Comparison of ENCODE assay signal across 1 cellular context in the genomic region with DNA sequence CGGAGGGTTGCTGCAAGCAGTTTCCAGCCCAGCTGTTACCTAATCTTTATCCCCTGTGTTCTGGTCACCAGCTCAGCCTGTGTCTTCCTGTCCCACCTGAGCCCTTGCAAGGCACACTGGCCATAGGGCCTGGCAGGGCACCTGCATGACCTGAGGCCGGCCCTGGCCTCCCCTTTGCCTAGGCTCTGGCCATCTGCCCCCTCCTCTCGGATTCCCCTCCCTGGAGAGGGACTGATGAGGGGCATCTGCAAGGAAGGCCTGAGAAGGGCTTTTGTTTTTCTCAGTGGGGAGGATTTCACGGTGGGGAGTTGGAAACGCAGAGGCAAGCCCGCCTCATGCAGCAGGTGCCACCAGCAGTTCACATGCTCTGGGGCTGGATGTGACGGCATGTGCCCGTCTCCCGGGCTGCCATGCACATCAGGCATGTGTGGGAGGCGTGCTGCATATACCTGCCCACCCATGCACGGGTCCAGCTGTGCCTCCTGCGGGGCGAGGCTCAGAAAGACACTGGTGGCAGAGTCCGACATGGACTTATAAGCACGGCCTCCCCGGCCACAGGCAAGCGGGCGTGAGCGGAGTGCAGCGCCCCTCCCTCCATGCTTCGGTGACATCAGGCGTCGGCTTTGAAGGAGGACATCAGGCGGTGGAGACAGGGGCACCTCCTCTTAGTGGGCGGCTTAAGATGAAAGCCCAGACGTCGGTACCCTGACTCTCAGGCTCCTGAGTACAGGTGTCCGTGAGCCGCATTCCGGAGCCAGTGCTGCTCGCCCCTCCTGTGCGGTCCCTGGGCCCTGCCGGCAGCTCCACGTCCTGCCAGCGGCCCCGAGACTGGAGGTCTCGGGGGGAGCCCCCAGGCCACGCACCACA.
A peak's percentile ranks its signal among the peaks of the same experiment; 100 is the strongest.
TF ChIP-seq lines count a peak whose summit lies in the region.

No MANE protein-coding gene starts in this region.

TF ChIP-seq in HEK293, 187 proteins besides CTCF, POLR2A, EP300 and RAD21 (continued from another document):
- peak; percentile 45 for TF ChIP-seq ZIC2 (tag by site-specific recombination; IDR thresholded peaks at IDR 0.05)
- TF ChIP-seq, protein P1, sequence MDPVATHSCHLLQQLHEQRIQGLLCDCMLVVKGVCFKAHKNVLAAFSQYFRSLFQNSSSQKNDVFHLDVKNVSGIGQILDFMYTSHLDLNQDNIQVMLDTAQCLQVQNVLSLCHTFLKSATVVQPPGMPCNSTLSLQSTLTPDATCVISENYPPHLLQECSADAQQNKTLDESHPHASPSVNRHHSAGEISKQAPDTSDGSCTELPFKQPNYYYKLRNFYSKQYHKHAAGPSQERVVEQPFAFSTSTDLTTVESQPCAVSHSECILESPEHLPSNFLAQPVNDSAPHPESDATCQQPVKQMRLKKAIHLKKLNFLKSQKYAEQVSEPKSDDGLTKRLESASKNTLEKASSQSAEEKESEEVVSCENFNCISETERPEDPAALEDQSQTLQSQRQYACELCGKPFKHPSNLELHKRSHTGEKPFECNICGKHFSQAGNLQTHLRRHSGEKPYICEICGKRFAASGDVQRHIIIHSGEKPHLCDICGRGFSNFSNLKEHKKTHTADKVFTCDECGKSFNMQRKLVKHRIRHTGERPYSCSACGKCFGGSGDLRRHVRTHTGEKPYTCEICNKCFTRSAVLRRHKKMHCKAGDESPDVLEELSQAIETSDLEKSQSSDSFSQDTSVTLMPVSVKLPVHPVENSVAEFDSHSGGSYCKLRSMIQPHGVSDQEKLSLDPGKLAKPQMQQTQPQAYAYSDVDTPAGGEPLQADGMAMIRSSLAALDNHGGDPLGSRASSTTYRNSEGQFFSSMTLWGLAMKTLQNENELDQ (tag by site-specific recombination; IDR thresholded peaks at IDR 0.05; ENCODE audit: low read depth) = no peak
- TF ChIP-seq, protein P2, sequence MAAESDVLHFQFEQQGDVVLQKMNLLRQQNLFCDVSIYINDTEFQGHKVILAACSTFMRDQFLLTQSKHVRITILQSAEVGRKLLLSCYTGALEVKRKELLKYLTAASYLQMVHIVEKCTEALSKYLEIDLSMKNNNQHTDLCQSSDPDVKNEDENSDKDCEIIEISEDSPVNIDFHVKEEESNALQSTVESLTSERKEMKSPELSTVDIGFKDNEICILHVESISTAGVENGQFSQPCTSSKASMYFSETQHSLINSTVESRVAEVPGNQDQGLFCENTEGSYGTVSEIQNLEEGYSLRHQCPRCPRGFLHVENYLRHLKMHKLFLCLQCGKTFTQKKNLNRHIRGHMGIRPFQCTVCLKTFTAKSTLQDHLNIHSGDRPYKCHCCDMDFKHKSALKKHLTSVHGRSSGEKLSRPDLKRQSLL (tag by site-specific recombination; IDR thresholded peaks at IDR 0.05) = peak; percentile 46
- TF ChIP-seq ZNF707 (tag by site-specific recombination; IDR thresholded peaks at IDR 0.05) = no peak
